Comparison of ENCODE assay signal across 8 cellular contexts in the genomic region with DNA sequence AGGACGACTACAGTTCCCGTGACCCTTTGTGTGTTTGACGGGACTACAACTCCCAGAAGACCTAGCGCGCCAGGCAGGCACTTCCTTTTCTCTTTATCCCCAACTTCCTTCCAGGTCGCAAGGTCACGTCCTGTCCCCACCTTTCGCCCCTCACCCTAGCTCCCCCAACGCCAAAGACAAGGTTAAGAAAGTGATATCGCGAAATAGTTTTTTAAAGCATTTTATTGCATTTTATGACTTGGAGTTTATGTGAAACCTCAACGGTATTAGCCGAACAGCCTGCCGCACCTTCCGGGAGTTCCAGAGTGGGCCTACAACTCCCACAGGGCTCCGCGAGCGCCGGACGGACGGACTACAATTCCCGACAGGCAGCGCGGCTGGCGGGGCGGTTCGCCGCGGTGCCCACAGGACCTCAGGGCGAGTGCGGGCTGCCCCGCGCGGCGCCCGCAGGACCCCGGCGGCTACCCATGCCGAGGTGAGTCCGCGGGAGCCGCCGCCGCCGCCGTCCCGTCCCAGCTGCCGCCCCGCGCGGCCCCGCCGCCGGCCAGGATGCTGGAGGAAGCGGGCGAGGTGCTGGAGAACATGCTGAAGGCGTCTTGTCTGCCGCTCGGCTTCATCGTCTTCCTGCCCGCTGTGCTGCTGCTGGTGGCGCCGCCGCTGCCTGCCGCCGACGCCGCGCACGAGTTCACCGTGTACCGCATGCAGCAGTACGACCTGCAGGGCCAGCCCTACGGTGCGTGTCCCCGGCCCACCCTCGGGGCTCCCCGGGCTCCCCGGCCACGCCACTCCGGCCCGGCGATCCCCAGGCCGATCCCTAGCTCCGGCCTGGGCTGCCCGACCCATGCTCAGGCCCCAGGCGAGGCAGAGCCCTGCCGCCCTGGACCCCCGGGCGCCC. TPM values are rescaled to one million over a fixed set of nuclear protein-coding genes. Genes with fewer than 3 reads are reported as not detected.
DNase-seq lines count a peak whose midpoint lies in the region; ATAC-seq and TF ChIP-seq lines count a peak whose summit lies in the region.

Gene NCLN, plus strand, starts transcription at position 449 of the 895 bp plus-strand sequence. Its CDS starts 101 bp downstream, at position 550.

- in situ Hi-C loops in GM13976 (cut with MboI; ENCODE audit: low sequenced_read_pairs, unreplicated experiment), result no loop called here

- H3K4me1 Mint-ChIP-seq in T-helper 17 cell, result peaks cover 45% of the 10 kb centered on the region
- H3K4me1 Mint-ChIP-seq in progenitor cell of endocrine pancreas (ENCODE audit: low read depth), result peaks cover 15% of the 10 kb centered on the region

- H3K4me3 Mint-ChIP-seq in T-helper 17 cell, result peak within 1 kb of the TSS; percentile 94
- H3K4me3 Mint-ChIP-seq in progenitor cell of endocrine pancreas (ENCODE audit: low read depth), result peak within 1 kb of the TSS; percentile 99

- peak within 1 kb of the TSS; percentile 88 for H3K27ac Mint-ChIP-seq in T-helper 17 cell
- peak within 1 kb of the TSS; percentile 97 for H3K27ac Mint-ChIP-seq in progenitor cell of endocrine pancreas

- DNase-seq in GM13976 (ENCODE audit: low spot score), result peak; percentile 92
- DNase-seq in NCI-H1694 treated with DMSO at 0.1 percent for 48 hours (lab: John Stamatoyannopoulos, UW), result peak; percentile 97
- peak; percentile 89 to 95 (median 89) for DNase-seq in T-helper 17 cell
- DNase-seq in amygdala (lab: John Stamatoyannopoulos, UW), result peak; percentile 76 to 99 (median 95)
- DNase-seq in left ventricle myocardium inferior, result peak; percentile 95
- peak; percentile 86 for DNase-seq in progenitor cell of endocrine pancreas (ENCODE audit: low spot score, unreplicated experiment)
- peak; percentile 95 for DNase-seq in ureter (ENCODE audit: low spot score)

- H3K4me3 ChIP-seq in left ventricle myocardium inferior, result peak within 1 kb of the TSS; percentile 87

- H3K9me3 ChIP-seq in T-helper 17 cell (ENCODE audit: control insufficient read depth, low read length, poor library complexity, severe bottlenecking) (no peaks in the 10 kb centered on the region), left ventricle myocardium inferior (replicated peaks) (no peaks in the 10 kb centered on the region)

- no peak for TF ChIP-seq CTCF in GM13976 (IDR thresholded peaks at IDR 0.05; ENCODE audit: borderline replicate concordance, control extremely low read depth, extremely low read depth, insufficient read depth, missing control alignments)
- no peak for TF ChIP-seq CTCF in left ventricle myocardium inferior (IDR thresholded peaks at IDR 0.05; ENCODE audit: borderline replicate concordance)
- TF ChIP-seq CTCF in progenitor cell of endocrine pancreas (IDR thresholded peaks at IDR 0.05; ENCODE audit: unreplicated experiment), result no peak

- H3K27ac ChIP-seq in left ventricle myocardium inferior (replicated peaks), result peak within 1 kb of the TSS; percentile 92

- H3K27me3 Mint-ChIP-seq in T-helper 17 cell, result no peaks in the 10 kb centered on the region
- no peaks in the 10 kb centered on the region for H3K27me3 Mint-ChIP-seq in progenitor cell of endocrine pancreas

- H3K9me3 Mint-ChIP-seq in progenitor cell of endocrine pancreas (ENCODE audit: low read depth), result no peaks in the 10 kb centered on the region

- peak; percentile 79 for ATAC-seq in HG02885 (IDR thresholded peaks at IDR 0.05; ENCODE audit: poor library complexity, unreplicated experiment)
- peak; percentile 90 for ATAC-seq in T-helper 17 cell

- peaks cover 44% of the 10 kb centered on the region for H3K4me1 ChIP-seq in left ventricle myocardium inferior

- H3K36me3 ChIP-seq in left ventricle myocardium inferior, result no peaks in the 10 kb centered on the region

- intact Hi-C loops in left ventricle myocardium inferior (cut with micrococcal nuclease), result no loop called here

- peaks cover under 1% of the 10 kb centered on the region for H3K36me3 Mint-ChIP-seq in T-helper 17 cell (ENCODE audit: low read depth)
- H3K36me3 Mint-ChIP-seq in progenitor cell of endocrine pancreas (ENCODE audit: insufficient read depth), result no peaks in the 10 kb centered on the region

- H3K27me3 ChIP-seq in left ventricle myocardium inferior (ENCODE audit: low read depth), result no peaks in the 10 kb centered on the region

RNA-seq across cellular contexts. Expression of gene NCLN, which starts in this region (rescaled TPM):
- total RNA-seq in T-helper 17 cell (10 to 100 TPM; 47.8 to 50.6 TPM), left ventricle myocardium inferior (28.3 TPM), progenitor cell of endocrine pancreas (54.6 and 57.7 TPM in 2 replicates), ureter (69.2 TPM)

Comparison
In these comparisons a context has a peak if more than half of its experiments do, and no peak if none do; other contexts are left out.
1. Peak in every context shown above with its lines: DNase-seq, ATAC-seq, H3K4me3 ChIP-seq and H3K27ac ChIP-seq.